ENCODE assay signal across 10 cellular contexts in the genomic region with DNA sequence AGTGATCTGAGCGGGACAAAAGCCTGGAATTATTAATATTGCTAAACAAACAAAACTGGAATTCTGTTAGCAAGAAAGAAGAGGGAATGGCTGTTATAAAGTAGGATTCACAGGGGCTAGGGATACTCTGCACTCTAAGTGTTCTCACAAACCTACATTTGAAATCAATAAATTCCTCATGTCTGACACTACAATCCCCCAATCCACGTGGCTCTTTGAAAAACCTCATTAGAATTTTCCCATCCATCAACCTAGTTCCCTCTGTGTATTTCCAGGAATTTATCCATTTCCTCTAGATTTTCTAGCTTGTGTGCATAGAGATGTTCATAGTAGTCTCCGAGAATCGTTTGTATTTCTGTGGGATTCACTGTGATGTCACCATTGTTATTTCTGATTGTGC.
"Had no signal": no experiment of that assay in that cellular context is flagged by ENCODE, and none has a peak within 500 bp of the region (broad histone marks: within the 10 kb centered on the region; RNA-seq: fewer than 3 reads in every experiment).

No MANE protein-coding gene starts in this region.

- H3K36me3 Mint-ChIP-seq: IgD-negative memory B cell had no signal

- H3K4me1 ChIP-seq: HAP-1 had no signal

- H3K4me3 ChIP-seq: HAP-1 had no signal

- H3K9ac ChIP-seq: KMS-11 had no signal

- H3K27ac ChIP-seq: HL-60, KMS-11 had no signal

- FAIRE-seq: HTR-8/SVneo had no signal

- H3K4me2 ChIP-seq: KMS-11 had no signal

- H3K36me3 ChIP-seq: HAP-1 had no signal

- DNase-seq: GOT3, H7, HFFc6, KBM-7 had no signal

- H3K27ac Mint-ChIP-seq: HFFc6, IgD-negative memory B cell had no signal

- ATAC-seq: HCT116 had no signal

- H3K9me3 ChIP-seq: HAP-1 had no signal

- H3K4me3 Mint-ChIP-seq: HFFc6, IgD-negative memory B cell had no signal
